ENCODE assay signal across 8 cellular contexts in the genomic region with DNA sequence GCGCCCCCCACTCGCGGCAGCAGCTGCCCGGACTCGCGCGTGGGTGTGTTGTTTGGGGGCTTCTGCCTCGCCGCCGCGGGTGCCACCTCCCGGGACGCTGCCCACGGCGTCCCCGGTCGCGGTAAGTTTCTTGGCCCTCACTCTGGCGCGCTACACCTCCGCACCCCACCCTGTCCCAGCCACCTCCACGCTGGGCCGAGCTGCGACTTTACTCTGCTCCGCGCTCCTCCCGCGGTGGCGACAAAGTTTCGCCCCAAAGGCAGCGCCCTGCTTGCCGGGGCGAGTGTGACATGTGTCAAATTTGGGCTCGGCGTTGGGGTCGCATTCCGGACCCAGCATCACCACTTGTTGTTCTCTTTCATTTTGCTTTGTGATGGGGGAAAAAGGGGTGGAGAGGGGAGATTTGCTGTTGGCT.
DNase-seq lines count a peak whose midpoint lies in the region; ATAC-seq, FAIRE-seq and TF ChIP-seq lines count a peak whose summit lies in the region.

No MANE protein-coding gene starts in this region.

- no peaks in the 10 kb centered on the region for H3K36me3 ChIP-seq in endothelial cell of umbilical vein (ENCODE audit: control insufficient read depth in 2 of 2, extremely low read depth in 1 of 2, insufficient read depth in 2 of 2, low read length in 2 of 2)
- no peaks in the 10 kb centered on the region for H3K36me3 ChIP-seq in naive thymus-derived CD4-positive, alpha-beta T cell (ENCODE audit: control insufficient read depth in 2 of 3, insufficient read depth in 3 of 3, low read length in 3 of 3)

- H3K36me3 Mint-ChIP-seq in naive thymus-derived CD4-positive, alpha-beta T cell = peaks cover 0 to 1% (median 0%) of the 10 kb centered on the region in 5 donors

- no TSS peak for BruUV-seq in endothelial cell of umbilical vein (replicated peaks; lab: Mats Ljungman, UMichigan)

- H3K4me1 Mint-ChIP-seq in naive thymus-derived CD4-positive, alpha-beta T cell = peaks cover 6 to 53% (median 37%) of the 10 kb centered on the region in 7 donors

- dilution Hi-C loops in endothelial cell of umbilical vein (cut with MboI; ENCODE audit: extremely low pct_ligation_motif_present, low sequenced_read_pairs) = no loop called here

- no peaks in the 10 kb centered on the region for H3K9me1 ChIP-seq in endothelial cell of umbilical vein (replicated peaks; ENCODE audit: control insufficient read depth, extremely low read depth, insufficient read depth, low read length)

- DNase-seq in NCI-H82 (lab: John Stamatoyannopoulos, UW) (peak; percentile 34), NCI-H82 treated with DMSO at 0.1 percent for 48 hours (lab: John Stamatoyannopoulos, UW; ENCODE audit: unreplicated experiment) (no peak), NCI-H774 (lab: John Stamatoyannopoulos, UW) (peak; percentile 62), endothelial cell of umbilical vein (ENCODE audit: low read depth, low spot score) (no peak), AML-193 (lab: John Stamatoyannopoulos, UW) (no peak), NCI-H2171 (lab: John Stamatoyannopoulos, UW) (no peak), GDM1 (lab: John Stamatoyannopoulos, UW) (no peak)
- DNase-seq in naive thymus-derived CD4-positive, alpha-beta T cell = peak in 1 of 9 donors; percentile 28

- H3K4me3 ChIP-seq in endothelial cell of umbilical vein (replicated peaks in 1 of 3; ENCODE audit: insufficient read depth in 1 of 3, low read depth in 1 of 3, low read length in 3 of 3) = peak overlapping the region; percentile 27 to 60 (median 52)
- peak overlapping the region; percentile 27 for H3K4me3 ChIP-seq in naive thymus-derived CD4-positive, alpha-beta T cell (ENCODE audit: low read length)

- CTCF ChIA-PET in endothelial cell of umbilical vein (lab: Charles Lee) = interaction anchor here (0.6 to 6.9 kb wide), 4 partner anchors 341 to 1765 kb away, joined by 3 to 104 read pairs (median 6); no protein-coding TSS in a partner anchor
- CTCF ChIA-PET in naive thymus-derived CD4-positive, alpha-beta T cell (lab: Charles Lee) = no interaction called here

- H3K4me2 ChIP-seq in endothelial cell of umbilical vein (ENCODE audit: insufficient read depth, low read length) = peak overlapping the region; percentile 84

- ATAC-seq in naive thymus-derived CD4-positive, alpha-beta T cell = peak; percentile 26

- TF ChIP-seq POLR2A in endothelial cell of umbilical vein (IDR thresholded peaks at IDR 0.05; ENCODE audit: low read depth, low read length) = no peak

- H3K27ac ChIP-seq in endothelial cell of umbilical vein (ENCODE audit: insufficient read depth, low read depth, low read length) = no peak overlapping the region
- H3K27ac ChIP-seq in naive thymus-derived CD4-positive, alpha-beta T cell (ENCODE audit: low read depth, low read length) = no peak overlapping the region

- H3K27me3 ChIP-seq in endothelial cell of umbilical vein (ENCODE audit: control insufficient read depth in 2 of 2, insufficient read depth in 2 of 2, low read length in 2 of 2) = peaks cover 55 to 67% of the 10 kb centered on the region in 2 experiments
- H3K27me3 ChIP-seq in naive thymus-derived CD4-positive, alpha-beta T cell (ENCODE audit: control insufficient read depth in 2 of 2, insufficient read depth in 2 of 2, low read length in 2 of 2) = peaks cover 8 to 18% of the 10 kb centered on the region in 2 donors

- POLR2A ChIA-PET in endothelial cell of umbilical vein (lab: Charles Lee) = no interaction called here
- POLR2A ChIA-PET in naive thymus-derived CD4-positive, alpha-beta T cell (lab: Charles Lee) = interaction anchor here (0.6 kb wide), 1 partner anchor 114 kb away, joined by 4 read pairs; no protein-coding TSS in a partner anchor

- H3K9me3 Mint-ChIP-seq in naive thymus-derived CD4-positive, alpha-beta T cell = peaks cover 0 to 1% (median 0%) of the 10 kb centered on the region in 11 donors

- peak overlapping the region; percentile 72 to 85 (median 78) for H3K4me3 Mint-ChIP-seq in naive thymus-derived CD4-positive, alpha-beta T cell

- intact Hi-C loops in endothelial cell of umbilical vein (cut with micrococcal nuclease) = loop anchor here (1.0 to 5.0 kb wide), 2 partner anchors 453 to 701 kb away; no protein-coding TSS in a partner anchor
- intact Hi-C loops in naive thymus-derived CD4-positive, alpha-beta T cell (cut with micrococcal nuclease) = loop anchor here in 1 of 2 donors (10.0 kb wide), 2 partner anchors 838 to 1598 kb away; partner anchors contain the start of gene MDFIC

- no peaks in the 10 kb centered on the region for H4K20me1 ChIP-seq in endothelial cell of umbilical vein (replicated peaks; ENCODE audit: control insufficient read depth, extremely low read depth, insufficient read depth, low read length)

- FAIRE-seq in endothelial cell of umbilical vein (lab: Jason Lieb, UNC) = no peak

- peaks cover 63 to 78% (median 70%) of the 10 kb centered on the region in 5 donors for H3K27me3 Mint-ChIP-seq in naive thymus-derived CD4-positive, alpha-beta T cell

- peak overlapping the region; percentile 75 for H2AFZ ChIP-seq in endothelial cell of umbilical vein (ENCODE audit: low read depth, low read length)

- no peaks in the 10 kb centered on the region for H3K9me3 ChIP-seq in endothelial cell of umbilical vein (replicated peaks; ENCODE audit: control insufficient read depth, insufficient read depth, low read length)
- H3K9me3 ChIP-seq in naive thymus-derived CD4-positive, alpha-beta T cell (ENCODE audit: control insufficient read depth in 2 of 3, low read length in 3 of 3) = no peaks in the 10 kb centered on the region

- TF ChIP-seq CTCF in endothelial cell of umbilical vein (IDR thresholded peaks at IDR 0.05; ENCODE audit: extremely low read depth in 1 of 2, insufficient read depth in 1 of 2, low read depth in 1 of 2, low read length in 2 of 2) = no peak

- H3K79me2 ChIP-seq in endothelial cell of umbilical vein (ENCODE audit: control insufficient read depth, insufficient read depth, low read length) = no peaks in the 10 kb centered on the region

- H3K4me1 ChIP-seq in endothelial cell of umbilical vein (ENCODE audit: control insufficient read depth, extremely low read depth, insufficient read depth, low read length) = peaks cover 33% of the 10 kb centered on the region
- peaks cover 17 to 21% of the 10 kb centered on the region in 2 donors for H3K4me1 ChIP-seq in naive thymus-derived CD4-positive, alpha-beta T cell (ENCODE audit: control insufficient read depth in 2 of 2, insufficient read depth in 2 of 2, low read length in 2 of 2)

- peak overlapping the region in 1 of 9 donors; percentile 42 for H3K27ac Mint-ChIP-seq in naive thymus-derived CD4-positive, alpha-beta T cell

- no peak overlapping the region for H3K9ac ChIP-seq in endothelial cell of umbilical vein (replicated peaks; ENCODE audit: extremely low read depth, insufficient read depth, low read length)

TF ChIP-seq in endothelial cell of umbilical vein, 7 proteins besides CTCF, POLR2A, EP300 and RAD21:
- no peak for TF ChIP-seq EZH2 (IDR thresholded peaks at IDR 0.05; ENCODE audit: borderline replicate concordance, low read depth, low read length, severe bottlenecking)
- TF ChIP-seq POLR2AphosphoS5 (IDR thresholded peaks at IDR 0.05; ENCODE audit: insufficient read depth, low read depth, low read length) = no peak
- TF ChIP-seq MYC (IDR thresholded peaks at IDR 0.05; ENCODE audit: low read depth, low read length) = no peak
- TF ChIP-seq FOS (IDR thresholded peaks at IDR 0.05; ENCODE audit: borderline replicate concordance, insufficient read depth, low read length) = no peak
- TF ChIP-seq, protein P1, sequence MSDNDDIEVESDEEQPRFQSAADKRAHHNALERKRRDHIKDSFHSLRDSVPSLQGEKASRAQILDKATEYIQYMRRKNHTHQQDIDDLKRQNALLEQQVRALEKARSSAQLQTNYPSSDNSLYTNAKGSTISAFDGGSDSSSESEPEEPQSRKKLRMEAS (IDR thresholded peaks at IDR 0.05; ENCODE audit: insufficient read depth, insufficient read length) = no peak
- no peak for TF ChIP-seq JUN (IDR thresholded peaks at IDR 0.05; ENCODE audit: borderline replicate concordance, insufficient read depth, insufficient read length, low read depth)
- TF ChIP-seq GATA2 (IDR thresholded peaks at IDR 0.05; ENCODE audit: insufficient read depth, insufficient read length, low read depth, low read length) = no peak
TF ChIP-seq in endothelial cell of umbilical vein: peak in this region for 0.

Comparison
In these comparisons a context has a peak if more than half of its experiments do, and no peak if none do; other contexts are left out.
1. DNase-seq: peak in NCI-H82 (single experiment) and NCI-H774 (single experiment); none in NCI-H82 treated with DMSO at 0.1 percent for 48 hours (single experiment), endothelial cell of umbilical vein (single experiment), AML-193 (0 of 2), NCI-H2171 (single experiment) and GDM1 (single experiment).